Comparison of ENCODE assay signal across 8 cellular contexts in genomic region chr1:119675349-119676343, GRCh38. TPM values are rescaled to one million over a fixed set of nuclear protein-coding genes. Genes with fewer than 3 reads are reported as not detected.
DNase-seq lines count a peak whose midpoint lies in the region; ATAC-seq and TF ChIP-seq lines count a peak whose summit lies in the region.

No MANE protein-coding gene starts in this region.

- H3K27me3 ChIP-seq in Loucy (ENCODE audit: insufficient read depth, low read length, poor library complexity, severe bottlenecking), result no peaks in the 10 kb centered on the region
- H3K27me3 ChIP-seq in RWPE2 (ENCODE audit: insufficient read depth, poor library complexity, severe bottlenecking), result no peaks in the 10 kb centered on the region
- H3K27me3 ChIP-seq in suprapubic skin, result no peaks in the 10 kb centered on the region

- H3K9ac ChIP-seq in Loucy (ENCODE audit: low read depth, low read length, poor library complexity, severe bottlenecking), result no peak overlapping the region

- no peaks in the 10 kb centered on the region for H4K20me1 ChIP-seq in Loucy (ENCODE audit: insufficient read depth, low read length, poor library complexity, severe bottlenecking)

- H3K27ac ChIP-seq in RWPE2 (ENCODE audit: poor library complexity, severe bottlenecking) (peak overlapping the region; percentile 97), suprapubic skin (peak overlapping the region; percentile 53)

- H3K4me1 ChIP-seq in Loucy (ENCODE audit: insufficient read depth, low read length, poor library complexity, severe bottlenecking) (peaks cover 10% of the 10 kb centered on the region), RWPE2 (ENCODE audit: insufficient read depth, poor library complexity, severe bottlenecking) (peaks cover 31% of the 10 kb centered on the region), suprapubic skin (peaks cover 21% of the 10 kb centered on the region)

- ATAC-seq in GM19372 (IDR thresholded peaks at IDR 0.05; ENCODE audit: low read depth, unreplicated experiment), result peak; percentile 79
- peak; percentile 52 for ATAC-seq in RWPE2 (ENCODE audit: low read depth)

- H3K79me2 ChIP-seq in Loucy (ENCODE audit: insufficient read depth, low read length), result no peaks in the 10 kb centered on the region

- TF ChIP-seq CTCF in Loucy (conservative IDR thresholded peaks at IDR 0.05; ENCODE audit: low read length), result peak; percentile 93
- TF ChIP-seq CTCF in RWPE2 (IDR thresholded peaks at IDR 0.05; ENCODE audit: poor library complexity, severe bottlenecking), result peak; percentile 67
- TF ChIP-seq CTCF in suprapubic skin (IDR thresholded peaks at IDR 0.05), result peak; percentile 53 to 79

- WGBS in suprapubic skin, result 19% methylated on average over 16 of the region's 16 CpGs

- no peaks in the 10 kb centered on the region for H3K36me3 ChIP-seq in Loucy (ENCODE audit: insufficient read depth, low read length)
- no peaks in the 10 kb centered on the region for H3K36me3 ChIP-seq in RWPE2 (ENCODE audit: low read depth)
- H3K36me3 ChIP-seq in suprapubic skin, result no peaks in the 10 kb centered on the region

- peak overlapping the region; percentile 88 for H2AFZ ChIP-seq in Loucy (ENCODE audit: low read length)

- no peaks in the 10 kb centered on the region for H3F3A ChIP-seq in Loucy (ENCODE audit: low read depth)

- no peak for TF ChIP-seq EP300 in suprapubic skin (IDR thresholded peaks at IDR 0.05)

- TF ChIP-seq POLR2A in suprapubic skin (IDR thresholded peaks at IDR 0.05), result no peak

- H3K4me2 ChIP-seq in Loucy (ENCODE audit: low read depth, low read length, poor library complexity, severe bottlenecking), result peak overlapping the region; percentile 70

- H3K9me3 ChIP-seq in Loucy (ENCODE audit: insufficient read depth, low read depth, low read length) (no peaks in the 10 kb centered on the region), RWPE2 (ENCODE audit: severe bottlenecking) (no peaks in the 10 kb centered on the region), suprapubic skin (no peaks in the 10 kb centered on the region)

- H3K4me3 ChIP-seq in Loucy (ENCODE audit: low read length, poor library complexity, severe bottlenecking) (peak overlapping the region; percentile 68), RWPE2 (ENCODE audit: severe bottlenecking) (peak overlapping the region; percentile 17), suprapubic skin (peak overlapping the region; percentile 33)

- peak; percentile 92 for DNase-seq in Ammon's horn (ENCODE audit: low spot score)
- peak; percentile 68 for DNase-seq in RWPE2 (ENCODE audit: low spot score)
- DNase-seq in activated effector memory CD4-positive, alpha-beta T cell treated with anti-CD3 and anti-CD28 coated beads, Interleukin-2, amount 50 U/mL, for 16 hours, result peak; percentile 76
- DNase-seq in foreskin melanocyte, result peak; percentile 86
- peak in 49 of 56 donors; percentile 1 to 91 (median 58) for DNase-seq in nucleus accumbens (lab: John Stamatoyannopoulos, UW)
- peak; percentile 89 to 93 for DNase-seq in suprapubic skin (ENCODE audit: low spot score in 2 of 2)

- H3K9me2 ChIP-seq in Loucy (replicated peaks; ENCODE audit: low read depth, low read length), result no peaks in the 10 kb centered on the region

RNA-seq across cellular contexts. Expression of gene ZNF697, which starts 27.6 kb away (rescaled TPM):
- 1 to 10 TPM; 2.6 to 8.1 (median 3.7) TPM for total RNA-seq in suprapubic skin

RNA-seq across cellular contexts. Expression of gene PHGDH, which starts 36.1 kb away (rescaled TPM):
- total RNA-seq in suprapubic skin, result 100 to 1,000 TPM in 2 of 4 donors, 10 to 100 TPM in 2; 81.3 to 130 (median 100.0) TPM

Comparison
In these comparisons a context has a peak if more than half of its experiments do, and no peak if none do; other contexts are left out.
1. Peak in every context shown above with its lines: DNase-seq, ATAC-seq, H3K4me3 ChIP-seq and H3K27ac ChIP-seq.
2. H3K4me3 ChIP-seq: peak in every context shown above with its lines; median percentile 68 in Loucy; 33 in suprapubic skin; 17 in RWPE2.